In genomic region chr9:131085370-131086122, GRCh38 we compare ENCODE assay signal across 23 cellular contexts.
"Had no signal": no experiment of that assay in that cellular context is flagged by ENCODE, and none has a peak within 500 bp of the region (broad histone marks: within the 10 kb centered on the region; RNA-seq: fewer than 3 reads in every experiment).

No MANE protein-coding gene starts in this region.

- H3K36me3 ChIP-seq: MG63, SJCRH30 had no signal

- FAIRE-seq: HTR-8/SVneo had no signal

- H3K27me3 ChIP-seq: MG63 had no signal

- H3K27ac ChIP-seq: HL-60, RWPE1, SJCRH30 had no signal

- DNase-seq: Karpas-422, KG1, MG63, NCI-H1092, NCI-H1105 treated with DMSO at 0.1 percent for 48 hours, NCI-H1417 treated with DMSO at 0.1 percent for 48 hours, NCI-H146, NCI-H1694 treated with DMSO at 0.1 percent for 48 hours, NCI-H1930, NCI-H2081, NCI-H2107, NCI-H2227 treated with DMSO at 0.1 percent for 48 hours, NCI-H524, NCI-H526 treated with DMSO at 0.1 percent for 48 hours, NCI-H748 treated with DMSO at 0.1 percent for 48 hours, SHP77, SJCRH30, T-helper 1 cell had no signal

- H3K9me3 ChIP-seq: MG63, SJCRH30 had no signal

- ATAC-seq: Panc1, SK-N-SH treated with all-trans-retinoic acid at 6 μM for 48 hours had no signal

- H3K4me1 ChIP-seq: SJCRH30 had no signal

- H3K4me3 ChIP-seq: MG63, SJCRH30 had no signal
